Comparison of ENCODE assay signal across 1 cellular context in the genomic region with DNA sequence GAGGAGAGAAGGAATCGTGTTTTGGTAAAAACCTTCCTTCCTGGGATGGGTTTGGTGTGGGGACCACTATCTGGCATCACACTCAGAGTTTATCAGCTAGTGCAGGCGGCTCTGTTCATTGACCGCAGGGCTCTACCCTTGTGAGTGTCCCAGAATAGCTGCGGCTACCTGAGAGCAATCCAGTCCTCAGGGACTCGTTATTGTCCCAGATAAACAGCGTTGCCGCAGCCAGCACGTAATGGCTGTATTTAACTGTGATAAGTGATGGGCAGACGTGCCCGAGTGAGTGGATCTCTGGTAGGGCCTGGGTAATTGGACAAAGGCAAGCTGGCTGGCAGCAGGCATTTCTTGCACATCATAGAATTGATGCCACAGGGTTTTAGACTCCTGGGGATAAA.
TF ChIP-seq lines count a peak whose summit lies in the region.

No MANE protein-coding gene starts in this region.

TF ChIP-seq in K562, 482 proteins besides CTCF, POLR2A, EP300 and RAD21 (continued from another document and continues in another):
- TF ChIP-seq, protein P1, sequence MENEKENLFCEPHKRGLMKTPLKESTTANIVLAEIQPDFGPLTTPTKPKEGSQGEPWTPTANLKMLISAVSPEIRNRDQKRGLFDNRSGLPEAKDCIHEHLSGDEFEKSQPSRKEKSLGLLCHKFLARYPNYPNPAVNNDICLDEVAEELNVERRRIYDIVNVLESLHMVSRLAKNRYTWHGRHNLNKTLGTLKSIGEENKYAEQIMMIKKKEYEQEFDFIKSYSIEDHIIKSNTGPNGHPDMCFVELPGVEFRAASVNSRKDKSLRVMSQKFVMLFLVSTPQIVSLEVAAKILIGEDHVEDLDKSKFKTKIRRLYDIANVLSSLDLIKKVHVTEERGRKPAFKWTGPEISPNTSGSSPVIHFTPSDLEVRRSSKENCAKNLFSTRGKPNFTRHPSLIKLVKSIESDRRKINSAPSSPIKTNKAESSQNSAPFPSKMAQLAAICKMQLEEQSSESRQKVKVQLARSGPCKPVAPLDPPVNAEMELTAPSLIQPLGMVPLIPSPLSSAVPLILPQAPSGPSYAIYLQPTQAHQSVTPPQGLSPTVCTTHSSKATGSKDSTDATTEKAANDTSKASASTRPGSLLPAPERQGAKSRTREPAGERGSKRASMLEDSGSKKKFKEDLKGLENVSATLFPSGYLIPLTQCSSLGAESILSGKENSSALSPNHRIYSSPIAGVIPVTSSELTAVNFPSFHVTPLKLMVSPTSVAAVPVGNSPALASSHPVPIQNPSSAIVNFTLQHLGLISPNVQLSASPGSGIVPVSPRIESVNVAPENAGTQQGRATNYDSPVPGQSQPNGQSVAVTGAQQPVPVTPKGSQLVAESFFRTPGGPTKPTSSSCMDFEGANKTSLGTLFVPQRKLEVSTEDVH (IDR thresholded peaks at IDR 0.05; ENCODE audit: low read depth, partially characterized antibody) = no peak
- TF ChIP-seq, protein P2, sequence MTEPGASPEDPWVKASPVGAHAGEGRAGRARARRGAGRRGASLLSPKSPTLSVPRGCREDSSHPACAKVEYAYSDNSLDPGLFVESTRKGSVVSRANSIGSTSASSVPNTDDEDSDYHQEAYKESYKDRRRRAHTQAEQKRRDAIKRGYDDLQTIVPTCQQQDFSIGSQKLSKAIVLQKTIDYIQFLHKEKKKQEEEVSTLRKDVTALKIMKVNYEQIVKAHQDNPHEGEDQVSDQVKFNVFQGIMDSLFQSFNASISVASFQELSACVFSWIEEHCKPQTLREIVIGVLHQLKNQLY (CRISPR knock-in tag; conservative IDR thresholded peaks at IDR 0.05) = no peak
- no peak for TF ChIP-seq ZFP1 (CRISPR knock-in tag; IDR thresholded peaks at IDR 0.05)
- no peak for TF ChIP-seq SRSF9 (IDR thresholded peaks at IDR 0.05; ENCODE audit: borderline replicate concordance, low read depth, low read length)
- no peak for TF ChIP-seq STAT5B (CRISPR knock-in tag; IDR thresholded peaks at IDR 0.05)
- 0 out of 4 replicates have a peak, but pooled peaks of 1 of the 2 experiments have one; percentile 30 for TF ChIP-seq MAZ (CRISPR knock-in tag; conservative IDR thresholded peaks at IDR 0.05 in 1 of 2, IDR thresholded peaks at IDR 0.05 in 1 of 2)
- TF ChIP-seq NELFE (IDR thresholded peaks at IDR 0.05; ENCODE audit: insufficient read depth, insufficient read length) = no peak
- TF ChIP-seq ZNF609 (CRISPR knock-in tag; IDR thresholded peaks at IDR 0.05; ENCODE audit: borderline replicate concordance) = no peak
- 0 out of 2 replicates have a peak, but pooled peaks have one; percentile 51 for TF ChIP-seq RUNX1 (IDR thresholded peaks at IDR 0.05; ENCODE audit: low read depth)
- peak; percentile 70 for TF ChIP-seq HDAC3 (IDR thresholded peaks at IDR 0.05; ENCODE audit: borderline replicate concordance, partially characterized antibody)
- TF ChIP-seq ZNF318 (IDR thresholded peaks at IDR 0.05; ENCODE audit: borderline replicate concordance in 1 of 2, low read depth in 1 of 2) = no peak
- TF ChIP-seq, protein P3, sequence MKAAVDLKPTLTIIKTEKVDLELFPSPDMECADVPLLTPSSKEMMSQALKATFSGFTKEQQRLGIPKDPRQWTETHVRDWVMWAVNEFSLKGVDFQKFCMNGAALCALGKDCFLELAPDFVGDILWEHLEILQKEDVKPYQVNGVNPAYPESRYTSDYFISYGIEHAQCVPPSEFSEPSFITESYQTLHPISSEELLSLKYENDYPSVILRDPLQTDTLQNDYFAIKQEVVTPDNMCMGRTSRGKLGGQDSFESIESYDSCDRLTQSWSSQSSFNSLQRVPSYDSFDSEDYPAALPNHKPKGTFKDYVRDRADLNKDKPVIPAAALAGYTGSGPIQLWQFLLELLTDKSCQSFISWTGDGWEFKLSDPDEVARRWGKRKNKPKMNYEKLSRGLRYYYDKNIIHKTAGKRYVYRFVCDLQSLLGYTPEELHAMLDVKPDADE (conservative IDR thresholded peaks at IDR 0.05; ENCODE audit: control insufficient read depth, low read depth, low read length) = no peak
- 0 out of 2 replicates have a peak, but pooled peaks have one; percentile 22 for TF ChIP-seq MYNN (IDR thresholded peaks at IDR 0.05)
- TF ChIP-seq MYNN (CRISPR knock-in tag; IDR thresholded peaks at IDR 0.05) = no peak
- no peak for TF ChIP-seq ZNF431 (CRISPR knock-in tag; IDR thresholded peaks at IDR 0.05)
- no peak for TF ChIP-seq ZNF316 (IDR thresholded peaks at IDR 0.05)
- TF ChIP-seq ZNF668 (CRISPR knock-in tag; IDR thresholded peaks at IDR 0.05) = no peak
- TF ChIP-seq ZNF224 (CRISPR knock-in tag; IDR thresholded peaks at IDR 0.05) = no peak
- TF ChIP-seq MXD1 (CRISPR knock-in tag; IDR thresholded peaks at IDR 0.05; ENCODE audit: borderline replicate concordance, poor library complexity, severe bottlenecking) = no peak
- TF ChIP-seq FOXA1 (IDR thresholded peaks at IDR 0.05; ENCODE audit: borderline replicate concordance) = no peak
- TF ChIP-seq, protein P4, sequence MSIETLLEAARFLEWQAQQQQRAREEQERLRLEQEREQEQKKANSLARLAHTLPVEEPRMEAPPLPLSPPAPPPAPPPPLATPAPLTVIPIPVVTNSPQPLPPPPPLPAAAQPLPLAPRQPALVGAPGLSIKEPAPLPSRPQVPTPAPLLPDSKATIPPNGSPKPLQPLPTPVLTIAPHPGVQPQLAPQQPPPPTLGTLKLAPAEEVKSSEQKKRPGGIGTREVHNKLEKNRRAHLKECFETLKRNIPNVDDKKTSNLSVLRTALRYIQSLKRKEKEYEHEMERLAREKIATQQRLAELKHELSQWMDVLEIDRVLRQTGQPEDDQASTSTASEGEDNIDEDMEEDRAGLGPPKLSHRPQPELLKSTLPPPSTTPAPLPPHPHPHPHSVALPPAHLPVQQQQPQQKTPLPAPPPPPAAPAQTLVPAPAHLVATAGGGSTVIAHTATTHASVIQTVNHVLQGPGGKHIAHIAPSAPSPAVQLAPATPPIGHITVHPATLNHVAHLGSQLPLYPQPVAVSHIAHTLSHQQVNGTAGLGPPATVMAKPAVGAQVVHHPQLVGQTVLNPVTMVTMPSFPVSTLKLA (conservative IDR thresholded peaks at IDR 0.05) = no peak
- no peak for TF ChIP-seq CC2D1A (IDR thresholded peaks at IDR 0.05)
- TF ChIP-seq, protein P5, sequence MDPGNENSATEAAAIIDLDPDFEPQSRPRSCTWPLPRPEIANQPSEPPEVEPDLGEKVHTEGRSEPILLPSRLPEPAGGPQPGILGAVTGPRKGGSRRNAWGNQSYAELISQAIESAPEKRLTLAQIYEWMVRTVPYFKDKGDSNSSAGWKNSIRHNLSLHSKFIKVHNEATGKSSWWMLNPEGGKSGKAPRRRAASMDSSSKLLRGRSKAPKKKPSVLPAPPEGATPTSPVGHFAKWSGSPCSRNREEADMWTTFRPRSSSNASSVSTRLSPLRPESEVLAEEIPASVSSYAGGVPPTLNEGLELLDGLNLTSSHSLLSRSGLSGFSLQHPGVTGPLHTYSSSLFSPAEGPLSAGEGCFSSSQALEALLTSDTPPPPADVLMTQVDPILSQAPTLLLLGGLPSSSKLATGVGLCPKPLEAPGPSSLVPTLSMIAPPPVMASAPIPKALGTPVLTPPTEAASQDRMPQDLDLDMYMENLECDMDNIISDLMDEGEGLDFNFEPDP (CRISPR knock-in tag; IDR thresholded peaks at IDR 0.05) = no peak
- no peak for TF ChIP-seq ZNF134 (CRISPR knock-in tag; conservative IDR thresholded peaks at IDR 0.05)
- TF ChIP-seq ZNF324 (CRISPR knock-in tag; IDR thresholded peaks at IDR 0.05) = no peak
- no peak for TF ChIP-seq ZBTB8A (IDR thresholded peaks at IDR 0.05; ENCODE audit: partially characterized antibody)
- TF ChIP-seq RCOR1 (IDR thresholded peaks at IDR 0.05; ENCODE audit: borderline replicate concordance in 1 of 2, low read depth in 2 of 2, low read length in 2 of 2) = peak in 1 of 2 experiments; percentile 77; a peak in 2 of 4 replicates
- TF ChIP-seq, protein P6, sequence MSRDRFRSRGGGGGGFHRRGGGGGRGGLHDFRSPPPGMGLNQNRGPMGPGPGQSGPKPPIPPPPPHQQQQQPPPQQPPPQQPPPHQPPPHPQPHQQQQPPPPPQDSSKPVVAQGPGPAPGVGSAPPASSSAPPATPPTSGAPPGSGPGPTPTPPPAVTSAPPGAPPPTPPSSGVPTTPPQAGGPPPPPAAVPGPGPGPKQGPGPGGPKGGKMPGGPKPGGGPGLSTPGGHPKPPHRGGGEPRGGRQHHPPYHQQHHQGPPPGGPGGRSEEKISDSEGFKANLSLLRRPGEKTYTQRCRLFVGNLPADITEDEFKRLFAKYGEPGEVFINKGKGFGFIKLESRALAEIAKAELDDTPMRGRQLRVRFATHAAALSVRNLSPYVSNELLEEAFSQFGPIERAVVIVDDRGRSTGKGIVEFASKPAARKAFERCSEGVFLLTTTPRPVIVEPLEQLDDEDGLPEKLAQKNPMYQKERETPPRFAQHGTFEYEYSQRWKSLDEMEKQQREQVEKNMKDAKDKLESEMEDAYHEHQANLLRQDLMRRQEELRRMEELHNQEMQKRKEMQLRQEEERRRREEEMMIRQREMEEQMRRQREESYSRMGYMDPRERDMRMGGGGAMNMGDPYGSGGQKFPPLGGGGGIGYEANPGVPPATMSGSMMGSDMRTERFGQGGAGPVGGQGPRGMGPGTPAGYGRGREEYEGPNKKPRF (IDR thresholded peaks at IDR 0.05; ENCODE audit: low read depth, low read length) = no peak
